Comparison of ENCODE assay signal across 13 cellular contexts in genomic region chr12:102374190-102374589, GRCh38.
"Had no signal": no experiment of that assay in that cellular context is flagged by ENCODE, and none has a peak within 500 bp of the region (broad histone marks: within the 10 kb centered on the region; RNA-seq: fewer than 3 reads in every experiment).

No MANE protein-coding gene starts in this region.

- H3K27ac ChIP-seq: coronary artery, gastroesophageal sphincter, heart right ventricle, ovary had no signal

- ATAC-seq: gastroesophageal sphincter, heart right ventricle, left colon, WTC11 had no signal

- H3K27me3 ChIP-seq: gastroesophageal sphincter, heart right ventricle, ovary had no signal

- DNase-seq: activated CD4-positive, alpha-beta T cell treated with anti-CD3 and anti-CD28 coated beads for 48 hours; activated CD8-positive, alpha-beta memory T cell treated with anti-CD3 and anti-CD28 coated beads for 24 hours; activated naive CD8-positive, alpha-beta T cell treated with anti-CD3 and anti-CD28 coated beads for 36 hours; effector CD4-positive, alpha-beta T cell; heart right ventricle; left colon; naive B cell; ovary; stimulated activated CD4-positive, alpha-beta T cell treated with anti-CD3 and anti-CD28 coated beads, Interleukin-12 subunit alpha, Interleukin-12 subunit beta, amount 100 ng/mL, for 4 hours; stimulated activated CD4-positive, alpha-beta T cell treated with anti-CD3 and anti-CD28 coated beads, Interleukin-2, amount 100 ng/mL, for 24 hours had no signal

- H3K4me3 ChIP-seq: coronary artery, gastroesophageal sphincter, heart right ventricle, ovary had no signal
